2 cellular contexts compared by ENCODE assay signal in genomic region chr22:42676059-42676607, GRCh38.
TF ChIP-seq lines count a peak whose summit lies in the region.

No MANE protein-coding gene starts in this region.

TF ChIP-seq in GM23338, 12 proteins besides CTCF, POLR2A, EP300 and RAD21:
- TF ChIP-seq EZH2phosphoT487 (IDR thresholded peaks at IDR 0.05; ENCODE audit: unreplicated experiment) (no peak), JUNB (IDR thresholded peaks at IDR 0.05; ENCODE audit: unreplicated experiment) (no peak), ETS1 (IDR thresholded peaks at IDR 0.05) (no peak), CREB1 (CRISPR knock-in tag; IDR thresholded peaks at IDR 0.05; ENCODE audit: low read depth) (no peak), EZH2 (IDR thresholded peaks at IDR 0.05; ENCODE audit: low read depth, unreplicated experiment) (no peak), STAT1 (IDR thresholded peaks at IDR 0.05; ENCODE audit: unreplicated experiment) (no peak), ZNF462 (CRISPR knock-in tag; IDR thresholded peaks at IDR 0.05) (no peak), NANOG (IDR thresholded peaks at IDR 0.05; ENCODE audit: borderline replicate concordance) (no peak), ZNF331 (CRISPR knock-in tag; IDR thresholded peaks at IDR 0.05; ENCODE audit: low read depth) (no peak), ZNF114 (CRISPR knock-in tag; IDR thresholded peaks at IDR 0.05) (no peak), POLR2AphosphoS5 (IDR thresholded peaks at IDR 0.05; ENCODE audit: low read depth) (no peak)
- TF ChIP-seq, protein P1, sequence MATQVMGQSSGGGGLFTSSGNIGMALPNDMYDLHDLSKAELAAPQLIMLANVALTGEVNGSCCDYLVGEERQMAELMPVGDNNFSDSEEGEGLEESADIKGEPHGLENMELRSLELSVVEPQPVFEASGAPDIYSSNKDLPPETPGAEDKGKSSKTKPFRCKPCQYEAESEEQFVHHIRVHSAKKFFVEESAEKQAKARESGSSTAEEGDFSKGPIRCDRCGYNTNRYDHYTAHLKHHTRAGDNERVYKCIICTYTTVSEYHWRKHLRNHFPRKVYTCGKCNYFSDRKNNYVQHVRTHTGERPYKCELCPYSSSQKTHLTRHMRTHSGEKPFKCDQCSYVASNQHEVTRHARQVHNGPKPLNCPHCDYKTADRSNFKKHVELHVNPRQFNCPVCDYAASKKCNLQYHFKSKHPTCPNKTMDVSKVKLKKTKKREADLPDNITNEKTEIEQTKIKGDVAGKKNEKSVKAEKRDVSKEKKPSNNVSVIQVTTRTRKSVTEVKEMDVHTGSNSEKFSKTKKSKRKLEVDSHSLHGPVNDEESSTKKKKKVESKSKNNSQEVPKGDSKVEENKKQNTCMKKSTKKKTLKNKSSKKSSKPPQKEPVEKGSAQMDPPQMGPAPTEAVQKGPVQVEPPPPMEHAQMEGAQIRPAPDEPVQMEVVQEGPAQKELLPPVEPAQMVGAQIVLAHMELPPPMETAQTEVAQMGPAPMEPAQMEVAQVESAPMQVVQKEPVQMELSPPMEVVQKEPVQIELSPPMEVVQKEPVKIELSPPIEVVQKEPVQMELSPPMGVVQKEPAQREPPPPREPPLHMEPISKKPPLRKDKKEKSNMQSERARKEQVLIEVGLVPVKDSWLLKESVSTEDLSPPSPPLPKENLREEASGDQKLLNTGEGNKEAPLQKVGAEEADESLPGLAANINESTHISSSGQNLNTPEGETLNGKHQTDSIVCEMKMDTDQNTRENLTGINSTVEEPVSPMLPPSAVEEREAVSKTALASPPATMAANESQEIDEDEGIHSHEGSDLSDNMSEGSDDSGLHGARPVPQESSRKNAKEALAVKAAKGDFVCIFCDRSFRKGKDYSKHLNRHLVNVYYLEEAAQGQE (IDR thresholded peaks at IDR 0.05; ENCODE audit: unreplicated experiment), result no peak

TF ChIP-seq in endothelial cell of umbilical vein, 7 proteins besides CTCF, POLR2A, EP300 and RAD21:
- TF ChIP-seq JUN (IDR thresholded peaks at IDR 0.05; ENCODE audit: borderline replicate concordance, insufficient read depth, insufficient read length, low read depth) (no peak), POLR2AphosphoS5 (IDR thresholded peaks at IDR 0.05; ENCODE audit: insufficient read depth, low read depth, low read length) (no peak), GATA2 (IDR thresholded peaks at IDR 0.05; ENCODE audit: insufficient read depth, insufficient read length, low read depth, low read length) (no peak), FOS (IDR thresholded peaks at IDR 0.05; ENCODE audit: borderline replicate concordance, insufficient read depth, low read length) (no peak), MYC (IDR thresholded peaks at IDR 0.05; ENCODE audit: low read depth, low read length) (no peak), MAX (IDR thresholded peaks at IDR 0.05; ENCODE audit: insufficient read depth, insufficient read length) (no peak), EZH2 (IDR thresholded peaks at IDR 0.05; ENCODE audit: borderline replicate concordance, low read depth, low read length, severe bottlenecking) (no peak)
